In the genomic region with DNA sequence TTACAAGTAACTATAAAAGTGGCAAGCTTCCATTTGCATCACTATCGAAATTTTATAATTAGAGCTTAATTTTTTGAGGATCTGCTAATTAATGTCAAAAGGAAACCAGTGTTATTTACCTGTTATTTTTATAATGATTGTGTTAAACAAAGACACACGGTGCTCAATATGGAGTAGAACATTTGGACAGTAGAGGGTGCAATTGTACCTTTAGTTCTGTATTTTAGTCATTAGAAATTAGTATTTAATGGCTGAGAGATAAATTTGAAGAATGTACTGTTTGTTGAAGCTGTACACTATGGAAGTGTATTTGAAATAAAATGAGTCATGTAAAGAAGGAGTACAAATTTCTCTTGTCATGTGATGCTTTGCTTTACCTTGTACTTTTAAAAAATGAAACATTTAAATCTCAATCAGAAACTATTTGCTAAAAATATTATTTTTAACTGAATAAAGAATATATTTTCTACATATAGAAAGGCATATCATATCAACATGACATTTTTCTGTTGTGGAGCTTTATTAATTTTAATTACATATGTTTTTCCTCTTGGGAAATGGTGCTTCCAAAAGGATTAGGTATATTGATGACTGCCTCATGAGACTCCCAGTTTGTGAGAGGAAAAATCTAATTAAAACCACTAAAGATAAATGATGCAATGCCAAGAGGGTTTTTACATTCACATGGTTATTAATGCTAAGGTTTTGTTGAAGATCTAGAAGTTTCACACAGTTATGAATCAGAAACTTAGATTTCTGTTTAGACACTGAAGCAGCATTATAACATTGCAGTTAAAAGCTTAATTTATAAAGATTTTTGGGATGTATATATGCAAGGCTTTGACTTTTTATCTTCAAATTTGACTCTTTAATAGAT, we compare ENCODE assay signal across 9 cellular contexts. TPM values are rescaled to one million over a fixed set of nuclear protein-coding genes. Genes with fewer than 3 reads are reported as not detected.
DNase-seq lines count a peak whose midpoint lies in the region; ATAC-seq, FAIRE-seq and TF ChIP-seq lines count a peak whose summit lies in the region.
"Had no signal": no experiment of that assay in that cellular context is flagged by ENCODE, and none has a peak within 500 bp of the region (broad histone marks: within the 10 kb centered on the region; RNA-seq: fewer than 3 reads in every experiment).

No MANE protein-coding gene starts in this region.

- H3K4me2 ChIP-seq in SK-N-SH = no peak overlapping the region

- no peaks in the 10 kb centered on the region for H3K9me2 ChIP-seq in SK-N-SH

- H3K4me1 ChIP-seq in SK-N-SH (ENCODE audit: control insufficient read depth in 1 of 2, insufficient read depth in 2 of 2, low read depth in 1 of 2, low read length in 1 of 2) = no peaks in the 10 kb centered on the region; a peak in 1 of 4 replicates
- no peaks in the 10 kb centered on the region for H3K4me1 ChIP-seq in cardiac muscle cell (ENCODE audit: low read depth)
- peaks cover 0 to 43% (median 4%) of the 10 kb centered on the region in 4 donors for H3K4me1 ChIP-seq in tibial artery

- no peak for FAIRE-seq in H54 (lab: Jason Lieb, UNC)

- no peaks in the 10 kb centered on the region for H4K20me1 ChIP-seq in SK-N-SH (ENCODE audit: insufficient read depth)

- peak; percentile 0 for DNase-seq in NCI-H146 (lab: John Stamatoyannopoulos, UW)
- DNase-seq in NCI-H146 treated with DMSO at 0.1 percent for 48 hours (lab: John Stamatoyannopoulos, UW; ENCODE audit: unreplicated experiment) = no peak
- peak; percentile 22 for DNase-seq in SK-N-SH
- DNase-seq in cardiac muscle cell (ENCODE audit: low read depth in 1 of 2, low spot score in 1 of 2) = peak; percentile 44 to 78
- DNase-seq in tibial artery = no peak
- no peak for DNase-seq in H54 (ENCODE audit: insufficient read length, low spot score)
- DNase-seq: CD4-positive, CD25-positive, alpha-beta regulatory T cell had no signal

- H3K36me3 ChIP-seq in SK-N-SH (replicated peaks in 1 of 2; ENCODE audit: control insufficient read depth in 1 of 2, insufficient read depth in 2 of 2, low read length in 1 of 2) (no peaks in the 10 kb centered on the region), cardiac muscle cell (no peaks in the 10 kb centered on the region), tibial artery (no peaks in the 10 kb centered on the region)

- peak; percentile 88 for TF ChIP-seq RAD21 in SK-N-SH (IDR thresholded peaks at IDR 0.05; ENCODE audit: low read length)

- H3K9ac ChIP-seq in SK-N-SH = no peak overlapping the region

- TF ChIP-seq POLR2A in H54 (IDR thresholded peaks at IDR 0.05; ENCODE audit: low read depth, low read length) = no peak

- TF ChIP-seq EP300 in SK-N-SH (IDR thresholded peaks at IDR 0.05; ENCODE audit: borderline replicate concordance in 1 of 2, low read depth in 1 of 2, low read length in 1 of 2) = no peak

- POLR2A ChIA-PET in SK-N-SH (lab: Yijun Ruan, JAX) = no interaction called here

- TF ChIP-seq CTCF in SK-N-SH (IDR thresholded peaks at IDR 0.05) = peak; percentile 88
- peak; percentile 60 for TF ChIP-seq CTCF in cardiac muscle cell (IDR thresholded peaks at IDR 0.05; ENCODE audit: low read depth, low read length)
- TF ChIP-seq CTCF in tibial artery (IDR thresholded peaks at IDR 0.05) = peak; percentile 50 to 53

- intact Hi-C loops in tibial artery (cut with DNase I; ENCODE audit: low total_unique reads) = loop anchor here (10.0 kb wide), 1 partner anchor 1151 kb away; no protein-coding TSS in a partner anchor

- H2AFZ ChIP-seq in SK-N-SH (ENCODE audit: low read depth) = no peak overlapping the region

- H3K9me3 ChIP-seq in SK-N-SH (no peaks in the 10 kb centered on the region), cardiac muscle cell (ENCODE audit: low read depth) (no peaks in the 10 kb centered on the region), tibial artery (no peaks in the 10 kb centered on the region)

- H3K27ac ChIP-seq in SK-N-SH (ENCODE audit: low read depth in 2 of 2, low read length in 1 of 2) (no peak overlapping the region), cardiac muscle cell (no peak overlapping the region), tibial artery (no peak overlapping the region)

- WGBS in SK-N-SH (ENCODE audit: low lambda C conversion rate) = 3% methylated on average over 2 of the region's 2 CpGs

- CTCF ChIA-PET in SK-N-SH (lab: Yijun Ruan, JAX) = interaction anchor here (0.5 to 3.4 kb wide), 65 partner anchors 10 to 1244 kb away, joined by 3 to 34 read pairs (median 4); a partner anchor contains a TSS

- H3F3A ChIP-seq in SK-N-SH (replicated peaks; ENCODE audit: insufficient read depth) = no peaks in the 10 kb centered on the region

- ATAC-seq in HG03280 (IDR thresholded peaks at IDR 0.05; ENCODE audit: unreplicated experiment) (no peak), GM21381 (IDR thresholded peaks at IDR 0.05; ENCODE audit: unreplicated experiment) (no peak)

- H3K4me3 ChIP-seq in SK-N-SH (ENCODE audit: low read depth in 2 of 2, low read length in 1 of 2) = no peak overlapping the region; a peak in 1 of 4 replicates
- no peak overlapping the region for H3K4me3 ChIP-seq in cardiac muscle cell
- no peak overlapping the region for H3K4me3 ChIP-seq in tibial artery

- H3K27me3 ChIP-seq in SK-N-SH (ENCODE audit: insufficient read depth) = no peaks in the 10 kb centered on the region
- no peaks in the 10 kb centered on the region for H3K27me3 ChIP-seq in cardiac muscle cell
- H3K27me3 ChIP-seq in tibial artery = no peaks in the 10 kb centered on the region

- H3K79me2 ChIP-seq in SK-N-SH (ENCODE audit: insufficient read depth) = no peaks in the 10 kb centered on the region

TF ChIP-seq in SK-N-SH, 30 proteins besides CTCF, POLR2A, EP300 and RAD21:
- TF ChIP-seq EZH2phosphoT487 (IDR thresholded peaks at IDR 0.05; ENCODE audit: borderline replicate concordance, low read depth) (no peak), MXI1 (IDR thresholded peaks at IDR 0.05; ENCODE audit: low read depth, low read length) (no peak), SMC3 (IDR thresholded peaks at IDR 0.05; ENCODE audit: low read depth, low read length) (peak; percentile 58)

RNA-seq across cellular contexts. Expression of a gene that starts 10.4 kb away (rescaled TPM):
- 4.1 and 4.3 TPM in 2 replicates for polyA plus RNA-seq in SK-N-SH (2012; rRNA removed)
- 3.6 and 3.8 TPM in 2 replicates for polyA plus RNA-seq in SK-N-SH (2012; cell fraction: cytosol; rRNA removed)
- 4.3 and 5.6 TPM in 2 replicates for polyA plus RNA-seq in SK-N-SH (2012; cell fraction: nucleus; rRNA removed)
- 4.5 and 13.3 TPM in 2 replicates for total RNA-seq in cardiac muscle cell
- polyA plus RNA-seq in cardiac muscle cell = 2.9 and 8.0 TPM in 2 replicates
- polyA plus RNA-seq: CD4-positive, CD25-positive, alpha-beta regulatory T cell had no signal

Comparison
In these comparisons a context has a peak if more than half of its experiments do, and no peak if none do; other contexts are left out.
1. DNase-seq: peak in NCI-H146 (single experiment), SK-N-SH (single experiment) and cardiac muscle cell (2 of 2); none in NCI-H146 treated with DMSO at 0.1 percent for 48 hours (single experiment), tibial artery (0 of 2) and H54 (single experiment).
2. Peak in every context shown above with its lines, with median percentiles within 50 percentile points of each other: CTCF ChIP-seq.